Comparison of ENCODE assay signal across 7 cellular contexts in genomic region chr7:92645531-92646061, GRCh38. TPM values are rescaled to one million over a fixed set of nuclear protein-coding genes. Genes with fewer than 3 reads are reported as not detected.
DNase-seq lines count a peak whose midpoint lies in the region; ATAC-seq and TF ChIP-seq lines count a peak whose summit lies in the region.

No MANE protein-coding gene starts in this region.

- peaks cover 4% of the 10 kb centered on the region for H3K27me3 Mint-ChIP-seq in HFFc6 (ENCODE audit: insufficient read depth)

- TF ChIP-seq CTCF in HFFc6 (IDR thresholded peaks at IDR 0.05) (no peak), OCI-LY7 (conservative IDR thresholded peaks at IDR 0.05; ENCODE audit: low read length) (no peak)

- no peaks in the 10 kb centered on the region for H3K79me2 ChIP-seq in OCI-LY7 (ENCODE audit: insufficient read depth, low read depth, low read length)

- H3K4me1 Mint-ChIP-seq in HFFc6 (ENCODE audit: low read depth): peaks cover 73% of the 10 kb centered on the region

- DNase-seq in HFFc6: no peak
- peak; percentile 10 for DNase-seq in OCI-LY7 (ENCODE audit: low spot score)
- peak; percentile 36 to 84 for DNase-seq in dermis microvascular lymphatic vessel endothelial cell (ENCODE audit: low read depth in 2 of 2)
- peak; percentile 57 for DNase-seq in pons (ENCODE audit: low spot score)
- DNase-seq in activated gamma-delta T cell (lab: John Stamatoyannopoulos, UW): no peak
- DNase-seq in NCI-H1048 (lab: John Stamatoyannopoulos, UW): no peak

- POLR2A ChIA-PET in OCI-LY7 (lab: Charles Lee): interaction anchor here (0.7 to 1.6 kb wide), 4 partner anchors 9 to 178 kb away, joined by 3 to 4 read pairs (median 3); no protein-coding TSS in a partner anchor

- intact Hi-C loops in OCI-LY7 (cut with micrococcal nuclease; ENCODE audit: unreplicated experiment): no loop called here

- CTCF ChIA-PET in OCI-LY7 (lab: Charles Lee; ENCODE audit: unreplicated experiment): no interaction called here

- H4K20me1 ChIP-seq in OCI-LY7 (ENCODE audit: insufficient read depth, low read length): no peaks in the 10 kb centered on the region

- no peaks in the 10 kb centered on the region for H3K36me3 ChIP-seq in OCI-LY7 (ENCODE audit: insufficient read depth, low read length)

- no peak overlapping the region for H3K27ac ChIP-seq in OCI-LY7 (ENCODE audit: low read depth, low read length, poor library complexity, severe bottlenecking)

- peaks cover 20% of the 10 kb centered on the region for H3K4me1 ChIP-seq in OCI-LY7 (ENCODE audit: insufficient read depth, low read length, poor library complexity, severe bottlenecking)

- no peaks in the 10 kb centered on the region for H3K9me2 ChIP-seq in OCI-LY7 (ENCODE audit: insufficient read depth, low read length)

- no peaks in the 10 kb centered on the region for H3K9me3 ChIP-seq in OCI-LY7 (ENCODE audit: low read length)

- H3K36me3 Mint-ChIP-seq in HFFc6 (ENCODE audit: low read depth): peaks cover 19% of the 10 kb centered on the region

- H3K4me2 ChIP-seq in OCI-LY7 (ENCODE audit: low read length): 0 out of 2 replicates have a peak overlapping the region, but pooled peaks have one; percentile 23

- BruUV-seq in OCI-LY7 (replicated peaks; lab: Mats Ljungman, UMichigan): no TSS peak

- H2AFZ ChIP-seq in OCI-LY7 (ENCODE audit: low read length): no peak overlapping the region

- H3K4me3 ChIP-seq in OCI-LY7 (ENCODE audit: low read depth, low read length, poor library complexity, severe bottlenecking): no peak overlapping the region

- H3K4me3 Mint-ChIP-seq in HFFc6: peak overlapping the region; percentile 23; the same call in 1 of the 2 replicates

- H3K9me3 Mint-ChIP-seq in HFFc6: no peaks in the 10 kb centered on the region

- H3K27ac Mint-ChIP-seq in HFFc6: peak overlapping the region; percentile 68

- ATAC-seq in HG03469 (IDR thresholded peaks at IDR 0.05; ENCODE audit: unreplicated experiment): no peak

RNA-seq across cellular contexts. Expression of gene FAM133B, which starts 55.4 kb away (rescaled TPM):
- 10 to 100 TPM; 13.2 to 19.8 (median 17.7) TPM for total RNA-seq in HFFc6 (2021; fragmentation: NEBNext Ultra II Directional; extraction: Animal tissue kit (Norgen Biotek cat#: 25700))
- total RNA-seq in OCI-LY7 (2014; rRNA removed; shearing (Covaris generic)): 27.5 and 30.5 TPM in 2 replicates
- 39.3 and 46.8 TPM in 2 replicates for total RNA-seq in OCI-LY7 (2022)
- total RNA-seq in dermis microvascular lymphatic vessel endothelial cell: 8.0 and 9.4 TPM in 2 replicates

Comparison
In these comparisons a context has a peak if more than half of its experiments do, and no peak if none do; other contexts are left out.
1. DNase-seq: peak in OCI-LY7 (single experiment), dermis microvascular lymphatic vessel endothelial cell (2 of 2) and pons (single experiment); none in HFFc6 (single experiment), activated gamma-delta T cell (single experiment) and NCI-H1048 (single experiment).